17 cellular contexts compared by ENCODE assay signal in genomic region chr6:43846556-43846955, GRCh38.
DNase-seq lines count a peak whose midpoint lies in the region; ATAC-seq and TF ChIP-seq lines count a peak whose summit lies in the region.
"Had no signal": no experiment of that assay in that cellular context is flagged by ENCODE, and none has a peak within 500 bp of the region (broad histone marks: within the 10 kb centered on the region; RNA-seq: fewer than 3 reads in every experiment).

No MANE protein-coding gene starts in this region.

- H2AFZ ChIP-seq in SK-N-SH (ENCODE audit: low read depth) (no peak overlapping the region), H9 (ENCODE audit: low read length) (no peak overlapping the region)

- H2BK5ac ChIP-seq in H9 (ENCODE audit: insufficient read length, low read length): no peak overlapping the region

- no peak overlapping the region for H2BK20ac ChIP-seq in H9 (ENCODE audit: low read depth, low read length, poor library complexity, severe bottlenecking)

- H3K14ac ChIP-seq in H9 (ENCODE audit: insufficient read depth, low read length): no peak overlapping the region

- no peak overlapping the region for H3K4ac ChIP-seq in H9 (ENCODE audit: low read depth, low read length)

- H4K8ac ChIP-seq in H9 (replicated peaks; ENCODE audit: insufficient read length, low read depth, low read length): no peak overlapping the region

- CTCF ChIA-PET in SK-N-SH (lab: Yijun Ruan, JAX): interaction anchor here (0.8 to 2.9 kb wide), 5 partner anchors 9 to 104 kb away, joined by 4 to 12 read pairs (median 6); no protein-coding TSS in a partner anchor

- no peak overlapping the region for H3K4me3 ChIP-seq in SK-N-SH (ENCODE audit: low read depth in 2 of 2, low read length in 1 of 2)
- H3K4me3 ChIP-seq: Peyer's patch had no signal

- H2BK12ac ChIP-seq in H9 (ENCODE audit: insufficient read length, low read depth, low read length): no peak overlapping the region

- no peak for TF ChIP-seq CTCF in HFFc6 (IDR thresholded peaks at IDR 0.05)
- TF ChIP-seq CTCF in SK-N-SH (IDR thresholded peaks at IDR 0.05): no peak
- TF ChIP-seq CTCF in H9 (conservative IDR thresholded peaks at IDR 0.05): no peak

- H3K27ac ChIP-seq in SK-N-SH (ENCODE audit: low read depth in 2 of 2, low read length in 1 of 2) (no peak overlapping the region), H9 (ENCODE audit: insufficient read length, low read depth, low read length) (no peak overlapping the region)
- H3K27ac ChIP-seq: Peyer's patch had no signal

- H3K4me1 ChIP-seq in SK-N-SH (ENCODE audit: control insufficient read depth in 1 of 2, insufficient read depth in 2 of 2, low read depth in 1 of 2, low read length in 1 of 2) (peaks cover 0 to 7% of the 10 kb centered on the region in 2 experiments; a peak in 1 of 4 replicates), H9 (ENCODE audit: insufficient read depth, low read length) (no peaks in the 10 kb centered on the region)
- H3K4me1 ChIP-seq: Peyer's patch had no signal

- no peaks in the 10 kb centered on the region for H3K79me1 ChIP-seq in H9 (ENCODE audit: insufficient read depth, low read depth, low read length, poor library complexity, severe bottlenecking)

- H3K36me3 Mint-ChIP-seq in HFFc6 (ENCODE audit: low read depth) (no peaks in the 10 kb centered on the region), H9 (ENCODE audit: insufficient read depth in 1 of 3, low read depth in 3 of 3) (no peaks in the 10 kb centered on the region)

- POLR2A ChIA-PET in SK-N-SH (lab: Yijun Ruan, JAX): no interaction called here

- H3K9me3 ChIP-seq in SK-N-SH: no peaks in the 10 kb centered on the region
- H3K9me3 ChIP-seq in H9 (ENCODE audit: control insufficient read depth, low read depth, low read length): no peaks in the 10 kb centered on the region
- H3K9me3 ChIP-seq: Peyer's patch had no signal

- no peaks in the 10 kb centered on the region for H3K79me2 ChIP-seq in SK-N-SH (ENCODE audit: insufficient read depth)
- H3K79me2 ChIP-seq in H9 (ENCODE audit: insufficient read depth, low read length): no peaks in the 10 kb centered on the region

- no peak for ATAC-seq in activated CD4-positive, CD25-positive, alpha-beta regulatory T cell treated with anti-CD3 and anti-CD28 coated beads, Interleukin-2, amount 50 U/mL, for 24 hours
- ATAC-seq in GM21576 (IDR thresholded peaks at IDR 0.05; ENCODE audit: unreplicated experiment): no peak

- H3K18ac ChIP-seq in H9 (ENCODE audit: insufficient read length, low read depth, low read length): no peak overlapping the region

- H3K56ac ChIP-seq in H9 (ENCODE audit: insufficient read length, low read depth, low read length): no peak overlapping the region

- H2BK15ac ChIP-seq in H9 (ENCODE audit: low read depth, low read length): no peak overlapping the region

- H3K27me3 Mint-ChIP-seq in HFFc6 (ENCODE audit: insufficient read depth) (peaks cover 7% of the 10 kb centered on the region; the same call in 1 of the 2 replicates), H9 (ENCODE audit: low read depth) (peaks cover 3% of the 10 kb centered on the region; the same call in 1 of the 2 replicates)

- H4K91ac ChIP-seq in H9 (ENCODE audit: insufficient read length, low read depth, low read length): no peak overlapping the region

- no peaks in the 10 kb centered on the region for H3K36me3 ChIP-seq in SK-N-SH (replicated peaks in 1 of 2; ENCODE audit: control insufficient read depth in 1 of 2, insufficient read depth in 2 of 2, low read length in 1 of 2)
- H3K36me3 ChIP-seq: Peyer's patch had no signal

- no peaks in the 10 kb centered on the region for H3K9me3 Mint-ChIP-seq in HFFc6
- no peaks in the 10 kb centered on the region for H3K9me3 Mint-ChIP-seq in H9
- H3K9me3 Mint-ChIP-seq: CD4-positive, alpha-beta T cell had no signal

- H3K27me3 ChIP-seq in SK-N-SH (ENCODE audit: insufficient read depth) (no peaks in the 10 kb centered on the region; the same call in 1 of the 2 replicates), H9 (ENCODE audit: insufficient read depth, low read length) (no peaks in the 10 kb centered on the region)
- H3K27me3 ChIP-seq: Peyer's patch had no signal

- H3K23me2 ChIP-seq in H9 (ENCODE audit: insufficient read length, low read depth, low read length, poor library complexity, severe bottlenecking): no peaks in the 10 kb centered on the region

- H3K27ac Mint-ChIP-seq in HFFc6: no peak overlapping the region
- H3K27ac Mint-ChIP-seq in H9: no peak overlapping the region
- H3K27ac Mint-ChIP-seq: B cell; CD4-positive, alpha-beta T cell had no signal

- H4K5ac ChIP-seq in H9 (ENCODE audit: insufficient read length, low read depth, low read length): no peak overlapping the region

- H3F3A ChIP-seq in SK-N-SH (replicated peaks; ENCODE audit: insufficient read depth): no peaks in the 10 kb centered on the region

- no peaks in the 10 kb centered on the region for H4K20me1 ChIP-seq in SK-N-SH (ENCODE audit: insufficient read depth)
- no peaks in the 10 kb centered on the region for H4K20me1 ChIP-seq in H9 (ENCODE audit: control insufficient read depth, insufficient read depth, insufficient read length)

- H3K4me1 Mint-ChIP-seq in HFFc6 (ENCODE audit: low read depth): peaks cover 73% of the 10 kb centered on the region
- H3K4me1 Mint-ChIP-seq in H9: peaks cover 29 to 40% of the 10 kb centered on the region in 2 experiments
- H3K4me1 Mint-ChIP-seq: B cell had no signal

- no peak overlapping the region for H3T11ph ChIP-seq in H9 (ENCODE audit: low read length)

- peak; percentile 48 for DNase-seq in HFFc6
- DNase-seq in SW480 (ENCODE audit: low spot score): peak; percentile 94
- peak; percentile 35 for DNase-seq in fibroblast of peridontal ligament (ENCODE audit: extremely low read depth)
- DNase-seq in SK-N-SH: no peak
- DNase-seq in H9: no peak
- DNase-seq: Calu3; CD4-positive, alpha-beta T cell; H7; NCI-H1092 treated with DMSO at 0.1 percent for 48 hours; NCI-H1694 treated with DMSO at 0.1 percent for 48 hours; NCI-H446 treated with DMSO at 0.1 percent for 48 hours; NCI-H774; Peyer's patch; SHP77 had no signal

- no peak overlapping the region for H2BK120ac ChIP-seq in H9 (ENCODE audit: low read depth, low read length, poor library complexity, severe bottlenecking)

- TF ChIP-seq RAD21 in SK-N-SH (IDR thresholded peaks at IDR 0.05; ENCODE audit: low read length): no peak

- no peak overlapping the region for H2AK5ac ChIP-seq in H9 (ENCODE audit: insufficient read length, low read length)

- H3K9ac ChIP-seq in SK-N-SH (no peak overlapping the region), H9 (ENCODE audit: extremely low read depth, insufficient read length, low read length) (no peak overlapping the region)

- H3K23ac ChIP-seq in H9 (ENCODE audit: insufficient read length, low read depth, low read length): no peak overlapping the region

- H3K4me3 Mint-ChIP-seq in HFFc6 (no peak overlapping the region), H9 (no peak overlapping the region)
- H3K4me3 Mint-ChIP-seq: B cell; CD4-positive, alpha-beta T cell had no signal

- no peaks in the 10 kb centered on the region for H3K9me2 ChIP-seq in SK-N-SH

- WGBS in SK-N-SH (ENCODE audit: low lambda C conversion rate): 90% methylated on average over 8 of the region's 8 CpGs
- no CpG with 5 or more reads among the region's 8 CpGs for WGBS in H9 (ENCODE audit: extremely low coverage, insufficient read length, low lambda C conversion rate)

- TF ChIP-seq EP300 in SK-N-SH (IDR thresholded peaks at IDR 0.05; ENCODE audit: borderline replicate concordance in 1 of 2, low read depth in 1 of 2, low read length in 1 of 2): no peak

- no peak overlapping the region for H3K4me2 ChIP-seq in SK-N-SH
- no peak overlapping the region for H3K4me2 ChIP-seq in H9 (ENCODE audit: insufficient read depth, insufficient read length, low read length)

TF ChIP-seq in SK-N-SH, 30 proteins besides CTCF, POLR2A, EP300 and RAD21 (continues in another document):
- TF ChIP-seq ELF1 (IDR thresholded peaks at IDR 0.05): no peak
- TF ChIP-seq YY1 (IDR thresholded peaks at IDR 0.05; ENCODE audit: low read depth): no peak
- TF ChIP-seq TAF1 (IDR thresholded peaks at IDR 0.05; ENCODE audit: borderline replicate concordance, low read depth, low read length): no peak
- no peak for TF ChIP-seq NRF1 (IDR thresholded peaks at IDR 0.05; ENCODE audit: low read depth, low read length)
- no peak for TF ChIP-seq IRF3 (IDR thresholded peaks at IDR 0.05; ENCODE audit: low read depth, low read length)
- no peak for TF ChIP-seq MEF2A (IDR thresholded peaks at IDR 0.05; ENCODE audit: borderline replicate concordance, low read depth)
- no peak for TF ChIP-seq USF1 (IDR thresholded peaks at IDR 0.05; ENCODE audit: borderline replicate concordance, low read depth)
- TF ChIP-seq FOXJ3 (CRISPR knock-in tag; IDR thresholded peaks at IDR 0.05): no peak
- TF ChIP-seq POLR2AphosphoS5 (IDR thresholded peaks at IDR 0.05; ENCODE audit: low read depth, low read length): no peak
- no peak for TF ChIP-seq SIN3A (IDR thresholded peaks at IDR 0.05; ENCODE audit: borderline replicate concordance, low read depth, low read length)
- no peak for TF ChIP-seq TCF12 (IDR thresholded peaks at IDR 0.05)
- no peak for TF ChIP-seq CHD2 (IDR thresholded peaks at IDR 0.05; ENCODE audit: low read length, partially characterized antibody)
- no peak for TF ChIP-seq USF2 (IDR thresholded peaks at IDR 0.05; ENCODE audit: borderline replicate concordance, low read depth, low read length)

Comparison
In these comparisons a context has a peak if more than half of its experiments do, and no peak if none do; other contexts are left out.
1. DNase-seq: peak in HFFc6 (single experiment), SW480 (single experiment) and fibroblast of peridontal ligament (single experiment); none in SK-N-SH (single experiment) and H9 (single experiment).